ENCODE assay signal across 1 cellular context in the genomic region with DNA sequence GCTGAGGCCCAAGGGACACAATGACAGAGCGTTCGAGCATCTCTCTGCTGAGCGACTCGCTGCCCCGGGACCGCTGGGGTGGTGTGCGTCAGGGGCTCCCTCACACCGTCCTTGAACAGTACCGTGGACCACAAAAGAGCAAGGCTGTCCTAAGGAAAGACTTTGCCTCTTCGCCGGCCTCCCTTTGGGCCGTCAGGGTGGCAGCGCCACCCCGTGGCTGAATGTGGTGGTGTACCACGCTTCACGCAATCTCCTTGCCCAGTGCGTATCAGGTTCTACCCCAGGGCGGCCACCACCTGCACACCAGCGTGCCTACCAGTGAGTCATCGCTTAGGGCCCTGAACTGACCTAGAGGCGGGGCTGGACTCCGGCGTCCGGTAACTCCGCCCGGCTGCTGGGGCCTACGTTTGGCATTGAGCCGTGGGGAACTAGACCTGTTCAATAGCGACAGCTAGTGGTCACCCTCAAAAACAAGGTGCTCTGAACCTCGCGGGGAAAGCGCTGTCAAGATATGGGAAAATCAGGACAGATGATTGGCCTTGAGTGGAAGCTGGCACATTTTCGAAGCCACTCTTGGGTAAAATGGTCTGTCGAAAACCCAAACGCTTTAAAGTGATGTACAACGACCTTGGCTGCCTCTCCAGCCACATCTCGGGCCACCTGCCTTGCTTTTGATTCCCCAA.
TF ChIP-seq lines count a peak whose summit lies in the region.

No MANE protein-coding gene starts in this region.

TF ChIP-seq in H1, 55 proteins besides CTCF, POLR2A, EP300 and RAD21:
- TF ChIP-seq GABPA (IDR thresholded peaks at IDR 0.05; ENCODE audit: borderline replicate concordance, insufficient read depth, low read length) (no peak), POLR2AphosphoS5 (IDR thresholded peaks at IDR 0.05; ENCODE audit: low read depth, low read length) (peak; percentile 84), SIN3A (conservative IDR thresholded peaks at IDR 0.05 in 1 of 2, IDR thresholded peaks at IDR 0.05 in 1 of 2; ENCODE audit: low read depth in 1 of 2, low read length in 2 of 2) (peak in 1 of 2 experiments; percentile 57; a peak in 1 of 4 replicates), TBP (IDR thresholded peaks at IDR 0.05; ENCODE audit: low read depth, low read length) (peak; percentile 89), JUND (IDR thresholded peaks at IDR 0.05; ENCODE audit: low read length) (peak; percentile 99), KDM1A (IDR thresholded peaks at IDR 0.05; ENCODE audit: borderline replicate concordance, low read length) (peak; percentile 57; the same call in 1 of the 2 replicates), SUZ12 (IDR thresholded peaks at IDR 0.05; ENCODE audit: low read length) (0 out of 2 replicates have a peak, but pooled peaks have one; percentile 28), FOSL1 (IDR thresholded peaks at IDR 0.05; ENCODE audit: insufficient read depth, low read depth, low read length) (peak; percentile 39; the same call in 1 of the 2 replicates), CEBPB (IDR thresholded peaks at IDR 0.05; ENCODE audit: low read depth, low read length) (peak; percentile 45; the same call in 1 of the 2 replicates), TEAD4 (IDR thresholded peaks at IDR 0.05; ENCODE audit: low read depth, low read length) (0 out of 2 replicates have a peak, but pooled peaks have one; percentile 32), TCF12 (IDR thresholded peaks at IDR 0.05; ENCODE audit: low read depth, low read length) (peak; percentile 99), RFX5 (IDR thresholded peaks at IDR 0.05; ENCODE audit: borderline replicate concordance, low read depth, low read length) (peak; percentile 36; the same call in 1 of the 2 replicates), YY1 (IDR thresholded peaks at IDR 0.05; ENCODE audit: low read depth, low read length) (peak; percentile 37; the same call in 1 of the 2 replicates), SP4 (IDR thresholded peaks at IDR 0.05; ENCODE audit: low read length) (0 out of 2 replicates have a peak, but pooled peaks have one; percentile 57), CREB1 (IDR thresholded peaks at IDR 0.05) (peak; percentile 88), CTBP2 (IDR thresholded peaks at IDR 0.05; ENCODE audit: borderline replicate concordance, insufficient read depth, insufficient read length, low read length) (peak; percentile 65), EZH2 (IDR thresholded peaks at IDR 0.05; ENCODE audit: low read depth, low read length, severe bottlenecking) (no peak), JUN (IDR thresholded peaks at IDR 0.05; ENCODE audit: low read depth, low read length) (peak; percentile 97), SP1 (IDR thresholded peaks at IDR 0.05; ENCODE audit: low read depth, low read length) (peak; percentile 7; the same call in 1 of the 2 replicates), CBX5 (IDR thresholded peaks at IDR 0.05; ENCODE audit: low read depth, low read length) (no peak), ASH2L (IDR thresholded peaks at IDR 0.05; ENCODE audit: low read length) (no peak), CHD2 (IDR thresholded peaks at IDR 0.05; ENCODE audit: low read length) (peak; percentile 47; the same call in 1 of the 2 replicates), KDM4A (IDR thresholded peaks at IDR 0.05; ENCODE audit: low read depth, low read length, severe bottlenecking) (peak; percentile 68), SP2 (IDR thresholded peaks at IDR 0.05; ENCODE audit: low read length) (no peak)
- TF ChIP-seq, protein P1, sequence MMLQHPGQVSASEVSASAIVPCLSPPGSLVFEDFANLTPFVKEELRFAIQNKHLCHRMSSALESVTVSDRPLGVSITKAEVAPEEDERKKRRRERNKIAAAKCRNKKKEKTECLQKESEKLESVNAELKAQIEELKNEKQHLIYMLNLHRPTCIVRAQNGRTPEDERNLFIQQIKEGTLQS (IDR thresholded peaks at IDR 0.05; ENCODE audit: insufficient read depth, low read depth, low read length), result peak; percentile 76; the same call in 1 of the 2 replicates
- TF ChIP-seq, protein P2, sequence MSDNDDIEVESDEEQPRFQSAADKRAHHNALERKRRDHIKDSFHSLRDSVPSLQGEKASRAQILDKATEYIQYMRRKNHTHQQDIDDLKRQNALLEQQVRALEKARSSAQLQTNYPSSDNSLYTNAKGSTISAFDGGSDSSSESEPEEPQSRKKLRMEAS (IDR thresholded peaks at IDR 0.05), result peak; percentile 91
- TF ChIP-seq, protein P3, sequence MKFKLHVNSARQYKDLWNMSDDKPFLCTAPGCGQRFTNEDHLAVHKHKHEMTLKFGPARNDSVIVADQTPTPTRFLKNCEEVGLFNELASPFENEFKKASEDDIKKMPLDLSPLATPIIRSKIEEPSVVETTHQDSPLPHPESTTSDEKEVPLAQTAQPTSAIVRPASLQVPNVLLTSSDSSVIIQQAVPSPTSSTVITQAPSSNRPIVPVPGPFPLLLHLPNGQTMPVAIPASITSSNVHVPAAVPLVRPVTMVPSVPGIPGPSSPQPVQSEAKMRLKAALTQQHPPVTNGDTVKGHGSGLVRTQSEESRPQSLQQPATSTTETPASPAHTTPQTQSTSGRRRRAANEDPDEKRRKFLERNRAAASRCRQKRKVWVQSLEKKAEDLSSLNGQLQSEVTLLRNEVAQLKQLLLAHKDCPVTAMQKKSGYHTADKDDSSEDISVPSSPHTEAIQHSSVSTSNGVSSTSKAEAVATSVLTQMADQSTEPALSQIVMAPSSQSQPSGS (IDR thresholded peaks at IDR 0.05; ENCODE audit: low read length), result peak; percentile 49
- TF ChIP-seq, protein P4, sequence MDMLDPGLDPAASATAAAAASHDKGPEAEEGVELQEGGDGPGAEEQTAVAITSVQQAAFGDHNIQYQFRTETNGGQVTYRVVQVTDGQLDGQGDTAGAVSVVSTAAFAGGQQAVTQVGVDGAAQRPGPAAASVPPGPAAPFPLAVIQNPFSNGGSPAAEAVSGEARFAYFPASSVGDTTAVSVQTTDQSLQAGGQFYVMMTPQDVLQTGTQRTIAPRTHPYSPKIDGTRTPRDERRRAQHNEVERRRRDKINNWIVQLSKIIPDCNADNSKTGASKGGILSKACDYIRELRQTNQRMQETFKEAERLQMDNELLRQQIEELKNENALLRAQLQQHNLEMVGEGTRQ (IDR thresholded peaks at IDR 0.05; ENCODE audit: low read length), result no peak
